Comparison of ENCODE assay signal across 8 cellular contexts in the genomic region with DNA sequence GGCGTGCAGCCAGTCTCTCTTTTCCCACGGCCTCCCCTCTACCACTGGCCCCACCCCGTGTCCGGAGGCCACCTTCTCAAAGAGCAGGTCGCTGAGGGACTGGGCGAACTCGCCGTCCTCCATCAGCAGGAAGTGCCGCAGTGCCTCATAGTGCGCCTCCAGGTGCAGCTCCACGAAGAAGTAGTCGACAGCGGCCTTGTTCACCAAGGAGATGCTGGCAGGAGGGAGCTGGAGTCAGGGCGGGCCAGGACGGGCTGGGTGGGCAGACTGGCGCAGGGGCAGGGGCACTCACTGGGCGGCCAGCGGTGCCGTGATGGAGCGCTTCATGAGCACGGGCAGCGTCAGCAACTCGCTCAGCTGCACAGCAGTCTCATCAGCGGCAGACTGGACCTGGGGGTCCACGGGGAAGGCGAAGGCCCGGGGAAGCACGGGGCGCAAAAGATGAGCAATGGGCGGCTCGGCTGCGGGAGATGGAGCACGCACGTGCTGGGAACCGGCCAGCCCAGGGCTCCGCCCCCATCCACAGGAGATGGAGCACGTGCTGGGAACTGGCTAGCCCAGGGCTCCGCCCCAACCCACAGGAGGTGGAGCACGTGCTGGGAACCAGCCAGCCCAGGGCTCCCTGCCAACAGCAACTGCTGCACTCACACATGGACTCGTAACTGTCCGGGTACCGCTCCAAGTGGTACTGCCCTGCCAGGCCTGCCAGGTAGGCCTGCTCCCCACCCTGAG. TPM values are rescaled to one million over a fixed set of nuclear protein-coding genes. Genes with fewer than 3 reads are reported as not detected.
A peak's percentile ranks its signal among the peaks of the same experiment; 100 is the strongest.
DNase-seq lines count a peak whose midpoint lies in the region; ATAC-seq lines count a peak whose summit lies in the region.

No MANE protein-coding gene starts in this region.

- in situ Hi-C loops in Caki2 (cut with HindIII; ENCODE audit: low pct_unique_long_range_greater_than_20kb, low sequenced_read_pairs) = no loop called here

- DNase-seq in Caki2 (ENCODE audit: low read depth) (peak; percentile 57), NCI-H1092 (lab: John Stamatoyannopoulos, UW) (peak; percentile 19), brain pericyte (ENCODE audit: low read depth, low spot score) (peak; percentile 82), left kidney (ENCODE audit: low read depth, low spot score) (peak; percentile 63), midbrain (lab: John Stamatoyannopoulos, UW) (no peak), SW 1271 (lab: John Stamatoyannopoulos, UW) (no peak), superior temporal gyrus (ENCODE audit: extremely low spot score) (no peak)

- no peak for ATAC-seq in GM19023 (IDR thresholded peaks at IDR 0.05; ENCODE audit: unreplicated experiment)

RNA-seq across cellular contexts. Expression of a gene that starts 18.4 kb away (rescaled TPM):
- total RNA-seq in Caki2 (2014; rRNA removed; shearing (Covaris generic); ENCODE audit: low replicate concordance) = 54.0 and 61.6 TPM in 2 replicates

RNA-seq across cellular contexts. Expression of a gene that starts 25.7 kb away (rescaled TPM):
- 18.0 and 34.5 TPM in 2 replicates for total RNA-seq in Caki2 (2014; rRNA removed; shearing (Covaris generic); ENCODE audit: low replicate concordance)

RNA-seq across cellular contexts. Expression of a gene that starts 31.9 kb away (rescaled TPM):
- total RNA-seq in Caki2 (2014; rRNA removed; shearing (Covaris generic); ENCODE audit: low replicate concordance) = 18.9 and 34.0 TPM in 2 replicates

RNA-seq across cellular contexts. Expression of a gene that starts 33.4 kb away (rescaled TPM):
- total RNA-seq in Caki2 (2014; rRNA removed; shearing (Covaris generic); ENCODE audit: low replicate concordance) = 82.4 and 89.0 TPM in 2 replicates

RNA-seq across cellular contexts. Expression of a gene that starts 42.3 kb away (rescaled TPM):
- 142 and 149 TPM in 2 replicates for total RNA-seq in Caki2 (2014; rRNA removed; shearing (Covaris generic); ENCODE audit: low replicate concordance)

Comparison
In these comparisons a context has a peak if more than half of its experiments do, and no peak if none do; other contexts are left out.
1. DNase-seq: peak in Caki2 (single experiment), NCI-H1092 (single experiment), brain pericyte (single experiment) and left kidney (single experiment); none in midbrain (single experiment), SW 1271 (0 of 2) and superior temporal gyrus (single experiment).